ENCODE assay signal across 8 cellular contexts in the genomic region with DNA sequence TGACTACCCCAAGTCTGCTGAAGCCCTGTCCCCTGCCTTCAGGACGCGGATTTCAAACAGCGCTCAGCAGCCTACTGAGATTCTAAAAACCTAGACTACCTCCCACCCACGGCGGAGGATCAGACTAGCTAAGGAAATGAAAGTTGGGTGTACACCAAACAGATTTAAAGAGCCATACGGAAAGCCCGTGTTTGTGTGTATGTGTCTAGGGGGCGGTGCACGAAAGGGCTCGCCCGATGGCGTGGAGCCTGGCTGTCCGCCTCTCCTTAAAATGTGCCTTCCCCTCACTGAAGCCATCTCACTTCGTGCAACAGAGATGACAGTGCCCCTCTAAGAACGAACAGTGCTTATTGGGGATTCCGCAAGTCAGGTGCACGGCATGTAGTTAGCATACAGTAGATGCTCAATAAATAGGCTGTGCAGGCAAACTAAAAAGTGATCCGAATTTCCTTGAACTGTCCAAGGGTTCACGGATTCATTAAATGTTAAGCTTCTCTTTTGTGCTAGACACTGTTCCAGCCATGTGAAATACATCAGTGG. TPM values are rescaled to one million over a fixed set of nuclear protein-coding genes. Genes with fewer than 3 reads are reported as not detected.
DNase-seq lines count a peak whose midpoint lies in the region; ATAC-seq, FAIRE-seq and TF ChIP-seq lines count a peak whose summit lies in the region.

No MANE protein-coding gene starts in this region.

- FAIRE-seq in GM18507 (lab: Jason Lieb, UNC) (peak; percentile 61), HTR-8/SVneo (lab: Jason Lieb, UNC) (no peak)

- H3K9me3 ChIP-seq in SJCRH30 (replicated peaks), result no peaks in the 10 kb centered on the region
- H3K9me3 ChIP-seq in ectodermal cell (ENCODE audit: control insufficient read depth, low read length), result no peaks in the 10 kb centered on the region

- no peaks in the 10 kb centered on the region for H3K27me3 Mint-ChIP-seq in natural killer cell treated with Interleukin-12 subunit alpha and Interleukin-12 subunit beta and Interleukin-15 and Interleukin-18, amount 100 ng/mL, for 72 hours

- H3K27me3 ChIP-seq in SJCRH30 (no peaks in the 10 kb centered on the region), ectodermal cell (ENCODE audit: control insufficient read depth, insufficient read depth, low read length, poor library complexity, severe bottlenecking) (no peaks in the 10 kb centered on the region)

- peaks cover 28% of the 10 kb centered on the region for H3K36me3 ChIP-seq in SJCRH30
- peaks cover 25% of the 10 kb centered on the region for H3K36me3 ChIP-seq in ectodermal cell (ENCODE audit: control insufficient read depth, insufficient read depth, low read length)

- H3K36me3 Mint-ChIP-seq in natural killer cell treated with Interleukin-12 subunit alpha and Interleukin-12 subunit beta and Interleukin-15 and Interleukin-18, amount 100 ng/mL, for 72 hours, result peaks cover 6% of the 10 kb centered on the region

- DNase-seq in GM18507 (ENCODE audit: extremely low spot score, insufficient read length, low read depth) (no peak), SJCRH30 (no peak), HEK293T (ENCODE audit: extremely low spot score) (no peak), HTR-8/SVneo (ENCODE audit: insufficient read length, low spot score) (no peak), NCI-H510A treated with DMSO at 0.1 percent for 48 hours (lab: John Stamatoyannopoulos, UW) (no peak)
- no peak for DNase-seq in natural killer cell treated with Interleukin-12 subunit alpha and Interleukin-12 subunit beta and Interleukin-15 and Interleukin-18, amount 100 ng/mL, for 72 hours (ENCODE audit: low spot score)

- H3K4me3 ChIP-seq in SJCRH30, result peak overlapping the region; percentile 88
- H3K4me3 ChIP-seq in ectodermal cell (ENCODE audit: insufficient read depth, low read depth, low read length), result peak overlapping the region; percentile 78

- ATAC-seq in natural killer cell treated with Interleukin-12 subunit alpha and Interleukin-12 subunit beta and Interleukin-15 and Interleukin-18, amount 100 ng/mL, for 72 hours, result no peak
- no peak for ATAC-seq in HG02678 (IDR thresholded peaks at IDR 0.05; ENCODE audit: unreplicated experiment)

- peak overlapping the region; percentile 94 for H3K4me3 Mint-ChIP-seq in natural killer cell treated with Interleukin-12 subunit alpha and Interleukin-12 subunit beta and Interleukin-15 and Interleukin-18, amount 100 ng/mL, for 72 hours

- peaks cover 44 to 56% of the 10 kb centered on the region in 2 donors for H3K4me1 Mint-ChIP-seq in natural killer cell treated with Interleukin-12 subunit alpha and Interleukin-12 subunit beta and Interleukin-15 and Interleukin-18, amount 100 ng/mL, for 72 hours (ENCODE audit: low read depth in 2 of 2)

- no peaks in the 10 kb centered on the region for H3K9me3 Mint-ChIP-seq in natural killer cell treated with Interleukin-12 subunit alpha and Interleukin-12 subunit beta and Interleukin-15 and Interleukin-18, amount 100 ng/mL, for 72 hours

- 30 to 35% methylated on average over 19 of the region's 19 CpGs for WGBS in ectodermal cell, 2 experiments

- CTCF ChIA-PET in HEK293T (lab: Yijun Ruan, JAX), result no interaction called here

- H3K27ac ChIP-seq in SJCRH30, result peak overlapping the region; percentile 78
- peak overlapping the region; percentile 36 for H3K27ac ChIP-seq in ectodermal cell (ENCODE audit: insufficient read depth, low read depth, low read length, poor library complexity, severe bottlenecking)

- peaks cover 11% of the 10 kb centered on the region for H3K4me1 ChIP-seq in SJCRH30
- H3K4me1 ChIP-seq in ectodermal cell (ENCODE audit: control insufficient read depth, insufficient read depth, low read length), result peaks cover 15% of the 10 kb centered on the region

- POLR2A ChIA-PET in HEK293T (lab: Yijun Ruan, JAX), result interaction anchor here (0.8 to 2.3 kb wide), 7 partner anchors 8 to 44 kb away, joined by 3 to 13 read pairs (median 4); partner anchors contain the start of genes CNOT3, PRPF31, RPS9 and TFPT

- peak overlapping the region; percentile 95 to 97 for H3K27ac Mint-ChIP-seq in natural killer cell treated with Interleukin-12 subunit alpha and Interleukin-12 subunit beta and Interleukin-15 and Interleukin-18, amount 100 ng/mL, for 72 hours

TF ChIP-seq in HEK293T, 16 proteins besides CTCF, POLR2A, EP300 and RAD21:
- TF ChIP-seq L3MBTL2 (conservative IDR thresholded peaks at IDR 0.05) (no peak), SUZ12 (IDR thresholded peaks at IDR 0.05) (no peak), SP1 (IDR thresholded peaks at IDR 0.05) (no peak), CTBP1 (IDR thresholded peaks at IDR 0.05; ENCODE audit: borderline replicate concordance) (no peak), TARDBP (IDR thresholded peaks at IDR 0.05) (no peak), ZNF384 (IDR thresholded peaks at IDR 0.05) (no peak), NFRKB (IDR thresholded peaks at IDR 0.05) (no peak), FOXA1 (IDR thresholded peaks at IDR 0.05) (no peak), HDGF (IDR thresholded peaks at IDR 0.05; ENCODE audit: borderline replicate concordance) (no peak), BHLHE40 (IDR thresholded peaks at IDR 0.05; ENCODE audit: borderline replicate concordance) (no peak)
- TF ChIP-seq, protein P1, sequence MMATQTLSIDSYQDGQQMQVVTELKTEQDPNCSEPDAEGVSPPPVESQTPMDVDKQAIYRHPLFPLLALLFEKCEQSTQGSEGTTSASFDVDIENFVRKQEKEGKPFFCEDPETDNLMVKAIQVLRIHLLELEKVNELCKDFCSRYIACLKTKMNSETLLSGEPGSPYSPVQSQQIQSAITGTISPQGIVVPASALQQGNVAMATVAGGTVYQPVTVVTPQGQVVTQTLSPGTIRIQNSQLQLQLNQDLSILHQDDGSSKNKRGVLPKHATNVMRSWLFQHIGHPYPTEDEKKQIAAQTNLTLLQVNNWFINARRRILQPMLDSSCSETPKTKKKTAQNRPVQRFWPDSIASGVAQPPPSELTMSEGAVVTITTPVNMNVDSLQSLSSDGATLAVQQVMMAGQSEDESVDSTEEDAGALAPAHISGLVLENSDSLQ (IDR thresholded peaks at IDR 0.05), result no peak
TF ChIP-seq in HEK293T: peak in this region for 0.

RNA-seq across cellular contexts. Expression of gene LENG1, which starts 0.6 kb away (rescaled TPM):
- total RNA-seq in SJCRH30 (2014; rRNA removed; shearing (Covaris generic)), result 5.6 and 6.8 TPM in 2 replicates
- 4.3 TPM for polyA plus RNA-seq in ectodermal cell (2013, experiment 1 of 4)
- 4.0 TPM for polyA plus RNA-seq in ectodermal cell (2013, experiment 2 of 4)
- polyA plus RNA-seq in ectodermal cell (2013, experiment 3 of 4), result 5.6 TPM
- 4.3 TPM for polyA plus RNA-seq in ectodermal cell (2013, experiment 4 of 4)
- total RNA-seq in natural killer cell treated with Interleukin-12 subunit alpha and Interleukin-12 subunit beta and Interleukin-15 and Interleukin-18, amount 100 ng/mL, for 72 hours, result 1 to 10 TPM; 5.0 to 7.5 TPM

RNA-seq across cellular contexts. Expression of gene TMC4, which starts 14.1 kb away (rescaled TPM):
- not detected in 2 replicates for total RNA-seq in SJCRH30 (2014; rRNA removed; shearing (Covaris generic))
- not detected for polyA plus RNA-seq in ectodermal cell (2013, experiment 1 of 4)
- polyA plus RNA-seq in ectodermal cell (2013, experiment 2 of 4), result 0.41 TPM
- polyA plus RNA-seq in ectodermal cell (2013, experiment 3 of 4), result 0.96 TPM
- polyA plus RNA-seq in ectodermal cell (2013, experiment 4 of 4), result 0.61 TPM
- total RNA-seq in natural killer cell treated with Interleukin-12 subunit alpha and Interleukin-12 subunit beta and Interleukin-15 and Interleukin-18, amount 100 ng/mL, for 72 hours, result 1 to 10 TPM in 1 of 2 donors, not detected in 1; 1.2 TPM

RNA-seq across cellular contexts. Expression of gene CNOT3, which starts 21.3 kb away (rescaled TPM):
- total RNA-seq in SJCRH30 (2014; rRNA removed; shearing (Covaris generic)), result 27.5 and 27.6 TPM in 2 replicates
- polyA plus RNA-seq in ectodermal cell (2013, experiment 1 of 4), result 87.1 TPM
- polyA plus RNA-seq in ectodermal cell (2013, experiment 2 of 4), result 90.4 TPM
- 66.2 TPM for polyA plus RNA-seq in ectodermal cell (2013, experiment 3 of 4)
- polyA plus RNA-seq in ectodermal cell (2013, experiment 4 of 4), result 77.8 TPM
- total RNA-seq in natural killer cell treated with Interleukin-12 subunit alpha and Interleukin-12 subunit beta and Interleukin-15 and Interleukin-18, amount 100 ng/mL, for 72 hours, result 10 to 100 TPM; 59.8 to 73.8 TPM

RNA-seq across cellular contexts. Expression of gene MBOAT7, which starts 30.5 kb away (rescaled TPM):
- total RNA-seq in SJCRH30 (2014; rRNA removed; shearing (Covaris generic)), result 32.1 and 34.6 TPM in 2 replicates
- 116 TPM for polyA plus RNA-seq in ectodermal cell (2013, experiment 1 of 4)
- 120 TPM for polyA plus RNA-seq in ectodermal cell (2013, experiment 2 of 4)
- 98.3 TPM for polyA plus RNA-seq in ectodermal cell (2013, experiment 3 of 4)
- polyA plus RNA-seq in ectodermal cell (2013, experiment 4 of 4), result 107 TPM
- total RNA-seq in natural killer cell treated with Interleukin-12 subunit alpha and Interleukin-12 subunit beta and Interleukin-15 and Interleukin-18, amount 100 ng/mL, for 72 hours, result 10 to 100 TPM; 24.2 to 56.5 TPM

RNA-seq across cellular contexts. Expression of gene TSEN34, which starts 32.2 kb away (rescaled TPM):
- 70.7 and 81.6 TPM in 2 replicates for total RNA-seq in SJCRH30 (2014; rRNA removed; shearing (Covaris generic))
- 34.8 TPM for polyA plus RNA-seq in ectodermal cell (2013, experiment 1 of 4)
- polyA plus RNA-seq in ectodermal cell (2013, experiment 2 of 4), result 28.3 TPM
- polyA plus RNA-seq in ectodermal cell (2013, experiment 3 of 4), result 32.9 TPM
- polyA plus RNA-seq in ectodermal cell (2013, experiment 4 of 4), result 31.4 TPM
- total RNA-seq in natural killer cell treated with Interleukin-12 subunit alpha and Interleukin-12 subunit beta and Interleukin-15 and Interleukin-18, amount 100 ng/mL, for 72 hours, result 10 to 100 TPM; 15.5 to 26.2 TPM
